In the genomic region with DNA sequence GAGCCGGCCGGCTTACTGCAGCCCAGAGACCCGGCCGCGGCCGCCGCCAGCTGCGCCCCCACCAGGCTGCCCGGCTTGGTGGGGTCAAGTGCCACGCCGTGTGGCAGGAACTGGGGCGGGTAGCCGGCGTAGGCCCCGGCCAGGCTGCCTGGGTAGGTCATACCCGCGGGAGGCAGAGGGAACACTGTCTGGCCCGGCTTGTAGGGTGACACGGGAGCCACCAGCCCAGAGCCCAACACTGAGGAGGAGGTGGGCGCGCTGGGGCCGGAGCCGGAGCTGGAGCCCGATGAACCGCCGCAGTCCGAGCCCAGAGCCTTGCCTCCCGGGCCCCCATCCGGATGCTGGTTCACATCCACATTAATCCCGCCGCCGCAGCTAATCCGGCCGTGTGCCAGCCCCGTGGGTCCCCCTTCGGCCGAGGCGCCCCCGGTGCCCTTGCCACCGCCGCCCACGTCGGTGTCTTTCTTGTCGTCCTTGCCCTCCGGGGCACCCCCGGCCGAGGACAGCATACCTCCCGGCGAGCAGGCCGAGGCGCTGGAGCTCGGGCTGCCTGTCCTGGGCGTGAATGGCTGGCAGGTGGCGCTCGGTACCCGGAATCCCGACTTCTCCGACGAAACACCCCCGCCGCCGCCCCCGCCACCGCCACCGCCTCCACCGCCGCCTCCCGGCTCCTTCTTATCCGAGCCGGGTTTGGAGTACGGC, we compare ENCODE assay signal across 8 cellular contexts. TPM values are rescaled to one million over a fixed set of nuclear protein-coding genes. Genes with fewer than 3 reads are reported as not detected.
DNase-seq lines count a peak whose midpoint lies in the region; ATAC-seq and TF ChIP-seq lines count a peak whose summit lies in the region.

No MANE protein-coding gene starts in this region.

- H3K27me3 ChIP-seq in HUES6 (ENCODE audit: control insufficient read depth, insufficient read depth, low read length) (peaks cover 92% of the 10 kb centered on the region), mammary epithelial cell (ENCODE audit: insufficient read depth, low read length) (no peaks in the 10 kb centered on the region)

- H3K27ac ChIP-seq in HUES6 (ENCODE audit: low read depth, low read length) (no peak overlapping the region), mammary epithelial cell (ENCODE audit: insufficient read depth, low read depth, low read length) (peak overlapping the region; percentile 38)

- DNase-seq in EL (peak; percentile 74), SKM-1 treated with dmso at 0.1 percent for 144 hours (lab: John Stamatoyannopoulos, UW; ENCODE audit: unreplicated experiment) (peak; percentile 76), mammary epithelial cell (peak; percentile 71), iPS-NIHi7 (ENCODE audit: extremely low spot score) (peak; percentile 58), skeletal muscle cell (ENCODE audit: low read depth) (peak; percentile 32)

- dilution Hi-C loops in mammary epithelial cell (cut with HindIII; ENCODE audit: low sequenced_read_pairs): no loop called here

- in situ Hi-C loops in mammary epithelial cell (cut with MboI; ENCODE audit: low sequenced_read_pairs in 2 of 2): loop anchor here (10.0 to 25.0 kb wide), 4 partner anchors 238 to 638 kb away; no protein-coding TSS in a partner anchor

- CTCF ChIA-PET in mammary epithelial cell (lab: Charles Lee; ENCODE audit: low non-redundant PET): interaction anchor here (0.6 to 1.0 kb wide), 3 partner anchors 41 to 252 kb away, joined by 3 to 13 read pairs (median 4); no protein-coding TSS in a partner anchor

- ATAC-seq in GM18498 (IDR thresholded peaks at IDR 0.05; ENCODE audit: unreplicated experiment) (no peak), HG03280 (IDR thresholded peaks at IDR 0.05; ENCODE audit: unreplicated experiment) (no peak)

- H3K9me3 ChIP-seq in HUES6 (ENCODE audit: control insufficient read depth, insufficient read depth, low read depth, low read length): no peaks in the 10 kb centered on the region
- H3K9me3 ChIP-seq in mammary epithelial cell (replicated peaks; ENCODE audit: insufficient read depth, low read length): no peaks in the 10 kb centered on the region

- H2AFZ ChIP-seq in mammary epithelial cell (ENCODE audit: low read depth, low read length): peak overlapping the region; percentile 71

- peak overlapping the region; percentile 97 for H3K4me2 ChIP-seq in mammary epithelial cell (ENCODE audit: insufficient read depth, low read depth, low read length)

- TF ChIP-seq CTCF in mammary epithelial cell (conservative IDR thresholded peaks at IDR 0.05 in 1 of 2, IDR thresholded peaks at IDR 0.05 in 1 of 2; ENCODE audit: extremely low read depth in 1 of 2, insufficient read depth in 1 of 2, low read depth in 1 of 2, low read length in 2 of 2): peak; percentile 36 to 62

- WGBS in mammary epithelial cell (ENCODE audit: low coverage, missing lambda C conversion rate): 2% methylated on average over 9 of the region's 71 CpGs

- peak overlapping the region; percentile 78 for H3K4me3 ChIP-seq in HUES6 (ENCODE audit: low read depth, low read length)
- H3K4me3 ChIP-seq in mammary epithelial cell (replicated peaks in 1 of 3; ENCODE audit: insufficient read depth in 1 of 3, low read depth in 2 of 3, low read length in 3 of 3): peak overlapping the region; percentile 84 to 98 (median 97)
- H3K4me3 ChIP-seq in skeletal muscle cell (ENCODE audit: low read depth, low read length): peak overlapping the region; percentile 98

- H3K9ac ChIP-seq in HUES6 (ENCODE audit: low read length): peak overlapping the region; percentile 94
- peak overlapping the region; percentile 74 for H3K9ac ChIP-seq in mammary epithelial cell (ENCODE audit: insufficient read depth, low read length)

- H4K20me1 ChIP-seq in mammary epithelial cell (ENCODE audit: insufficient read depth, low read length): no peaks in the 10 kb centered on the region

- H3K4me1 ChIP-seq in HUES6 (ENCODE audit: control insufficient read depth, insufficient read depth, low read length) (peaks cover 22% of the 10 kb centered on the region), mammary epithelial cell (ENCODE audit: insufficient read depth, low read length) (peaks cover 30% of the 10 kb centered on the region)

- H3K79me2 ChIP-seq in mammary epithelial cell (ENCODE audit: insufficient read depth, low read length): peaks cover 49% of the 10 kb centered on the region

- H3K36me3 ChIP-seq in HUES6 (ENCODE audit: control insufficient read depth, insufficient read depth, low read length) (no peaks in the 10 kb centered on the region), mammary epithelial cell (ENCODE audit: insufficient read depth, low read length) (no peaks in the 10 kb centered on the region)

- BruUV-seq in mammary epithelial cell (replicated peaks; lab: Mats Ljungman, UMichigan): no TSS peak

- intact Hi-C loops in mammary epithelial cell (cut with micrococcal nuclease): loop anchor here (1.0 to 10.0 kb wide), 15 partner anchors 49 to 1715 kb away; partner anchors contain the start of gene COMTD1

RNA-seq across cellular contexts. Expression of gene ZNF503, which starts 2.0 kb away (rescaled TPM):
- 10 to 100 TPM; 14.1 to 33.7 TPM for total RNA-seq in mammary epithelial cell
- 3.8 TPM for polyA plus RNA-seq in mammary epithelial cell
- 0.83 TPM for polyA minus RNA-seq in mammary epithelial cell

RNA-seq across cellular contexts. Expression of gene LRMDA, which starts 31.8 kb away (rescaled TPM):
- under 1 TPM in 1 of 2 donors, not detected in 1; 0.67 TPM for total RNA-seq in mammary epithelial cell
- polyA plus RNA-seq in mammary epithelial cell: 0.37 TPM
- polyA minus RNA-seq in mammary epithelial cell: not detected
